8 cellular contexts compared by ENCODE assay signal in genomic region chr15:66803182-66803729, GRCh38.
DNase-seq lines count a peak whose midpoint lies in the region; ATAC-seq and TF ChIP-seq lines count a peak whose summit lies in the region.

No MANE protein-coding gene starts in this region.

- H3K36me3 ChIP-seq in right atrium auricular region (no peaks in the 10 kb centered on the region), gastrocnemius medialis (no peaks in the 10 kb centered on the region)

- DNase-seq in activated CD8-positive, alpha-beta memory T cell treated with anti-CD3 and anti-CD28 coated beads, Interleukin-2, amount 50 U/mL, for 48 hours = peak; percentile 35
- no peak for DNase-seq in activated CD8-positive, alpha-beta memory T cell treated with anti-CD3 and anti-CD28 coated beads, Interleukin-2, amount 50 U/mL, for 4 hours
- DNase-seq in amniotic stem cell (lab: John Stamatoyannopoulos, UW) (peak; percentile 93), right atrium auricular region (ENCODE audit: low spot score) (peak; percentile 96), gastrocnemius medialis (peak; percentile 19 to 70), G401 (ENCODE audit: low spot score) (no peak), midbrain (lab: John Stamatoyannopoulos, UW) (no peak)

- no peaks in the 10 kb centered on the region for H3K9me3 ChIP-seq in right atrium auricular region
- H3K9me3 ChIP-seq in gastrocnemius medialis = no peaks in the 10 kb centered on the region

- H3K4me1 ChIP-seq in right atrium auricular region = peaks cover 0 to 27% of the 10 kb centered on the region in 2 donors
- peaks cover 12 to 16% of the 10 kb centered on the region in 2 donors for H3K4me1 ChIP-seq in gastrocnemius medialis

- TF ChIP-seq CTCF in right atrium auricular region (IDR thresholded peaks at IDR 0.05) = no peak
- TF ChIP-seq CTCF in gastrocnemius medialis (IDR thresholded peaks at IDR 0.05 in 4 of 5, conservative IDR thresholded peaks at IDR 0.05 in 1 of 5) = no peak

- H3K4me3 ChIP-seq in right atrium auricular region (no peak overlapping the region), gastrocnemius medialis (no peak overlapping the region)

- no peak for TF ChIP-seq POLR2A in gastrocnemius medialis (IDR thresholded peaks at IDR 0.05)

- in situ Hi-C loops in gastrocnemius medialis (cut with MboI; ENCODE audit: low sequenced_read_pairs in 4 of 4) = no loop called here
- in situ Hi-C loops in G401 (cut with HindIII; ENCODE audit: low sequenced_read_pairs) = no loop called here

- H3K27me3 ChIP-seq in right atrium auricular region (no peaks in the 10 kb centered on the region), gastrocnemius medialis (no peaks in the 10 kb centered on the region)

- peak; percentile 60 to 82 for ATAC-seq in gastrocnemius medialis
- ATAC-seq in GM18858 (IDR thresholded peaks at IDR 0.05; ENCODE audit: unreplicated experiment) = no peak

- H3K27ac ChIP-seq in right atrium auricular region (peak overlapping the region; percentile 64 to 70), gastrocnemius medialis (peak overlapping the region; percentile 60 to 72 (median 66))

- intact Hi-C loops in gastrocnemius medialis (cut with DNase I; ENCODE audit: low total_unique reads) = no loop called here

Comparison
In these comparisons a context has a peak if more than half of its experiments do, and no peak if none do; other contexts are left out.
1. DNase-seq: peak in activated CD8-positive, alpha-beta memory T cell treated with anti-CD3 and anti-CD28 coated beads, Interleukin-2, amount 50 U/mL, for 48 hours (single experiment), amniotic stem cell (single experiment), right atrium auricular region (single experiment) and gastrocnemius medialis (2 of 2); none in activated CD8-positive, alpha-beta memory T cell treated with anti-CD3 and anti-CD28 coated beads, Interleukin-2, amount 50 U/mL, for 4 hours (single experiment), G401 (single experiment) and midbrain (single experiment).